9 cellular contexts compared by ENCODE assay signal in genomic region chr12:40691913-40692616, GRCh38. TPM values are rescaled to one million over a fixed set of nuclear protein-coding genes. Genes with fewer than 3 reads are reported as not detected.
A peak's percentile ranks its signal among the peaks of the same experiment; 100 is the strongest.
DNase-seq lines count a peak whose midpoint lies in the region; ATAC-seq and TF ChIP-seq lines count a peak whose summit lies in the region.
"Had no signal": no experiment of that assay in that cellular context is flagged by ENCODE, and none has a peak within 500 bp of the region (broad histone marks: within the 10 kb centered on the region; RNA-seq: fewer than 3 reads in every experiment).

TSS of gene CNTN1 (plus strand) at chr12:40692439.

- DNase-seq in NCI-H1694 treated with DMSO at 0.1 percent for 48 hours (lab: John Stamatoyannopoulos, UW) (peak; percentile 78), cerebellar cortex (ENCODE audit: low spot score) (peak; percentile 97), inferior parietal cortex (ENCODE audit: extremely low spot score) (peak; percentile 79), smooth muscle cell (lab: John Stamatoyannopoulos, UW; ENCODE audit: unreplicated experiment) (peak; percentile 9), immature natural killer cell (no peak)
- no peak for DNase-seq in activated naive CD4-positive, alpha-beta T cell treated with anti-CD3 and anti-CD28 coated beads for 36 hours

- H3K36me3 Mint-ChIP-seq in immature natural killer cell: no peaks in the 10 kb centered on the region
- H3K36me3 Mint-ChIP-seq in activated naive CD4-positive, alpha-beta T cell treated with anti-CD3 and anti-CD28 coated beads for 36 hours (ENCODE audit: low read depth): no peaks in the 10 kb centered on the region

- H3K9me3 Mint-ChIP-seq in immature natural killer cell: peaks cover 8 to 13% (median 11%) of the 10 kb centered on the region in 6 donors
- no peaks in the 10 kb centered on the region for H3K9me3 Mint-ChIP-seq in activated naive CD4-positive, alpha-beta T cell treated with anti-CD3 and anti-CD28 coated beads for 36 hours

- no peaks in the 10 kb centered on the region for H3K79me2 ChIP-seq in smooth muscle cell (ENCODE audit: low read depth)

- peak within 1 kb of the TSS; percentile 99 for H3K4me2 ChIP-seq in smooth muscle cell

- H3K36me3 ChIP-seq in smooth muscle cell (ENCODE audit: low read depth): no peaks in the 10 kb centered on the region

- no peaks in the 10 kb centered on the region for H3K4me1 Mint-ChIP-seq in immature natural killer cell
- no peaks in the 10 kb centered on the region for H3K4me1 Mint-ChIP-seq in activated naive CD4-positive, alpha-beta T cell treated with anti-CD3 and anti-CD28 coated beads for 36 hours (ENCODE audit: low read depth)

- no peaks in the 10 kb centered on the region for H3F3A ChIP-seq in smooth muscle cell (ENCODE audit: low read depth)

- no peaks in the 10 kb centered on the region for H3K9me3 ChIP-seq in smooth muscle cell (replicated peaks; ENCODE audit: low read depth)

- H3K27ac Mint-ChIP-seq in immature natural killer cell: no peak within 1 kb of the TSS
- no peak within 1 kb of the TSS for H3K27ac Mint-ChIP-seq in activated naive CD4-positive, alpha-beta T cell treated with anti-CD3 and anti-CD28 coated beads for 36 hours

- TF ChIP-seq CTCF in 22Rv1 (IDR thresholded peaks at IDR 0.05): no peak
- TF ChIP-seq CTCF in smooth muscle cell (IDR thresholded peaks at IDR 0.05; ENCODE audit: borderline replicate concordance, insufficient read depth, poor library complexity, severe bottlenecking): no peak

- H3K4me3 Mint-ChIP-seq in immature natural killer cell: no peak within 1 kb of the TSS
- no peak within 1 kb of the TSS for H3K4me3 Mint-ChIP-seq in activated naive CD4-positive, alpha-beta T cell treated with anti-CD3 and anti-CD28 coated beads for 36 hours

- CTCF ChIA-PET in activated naive CD4-positive, alpha-beta T cell treated with anti-CD3 and anti-CD28 coated beads for 36 hours (lab: Charles Lee): no interaction called here

- peaks cover 56% of the 10 kb centered on the region for H3K27me3 ChIP-seq in smooth muscle cell (ENCODE audit: low read depth)

- peaks cover 0 to 6% (median 0%) of the 10 kb centered on the region in 3 donors for H3K27me3 Mint-ChIP-seq in immature natural killer cell (ENCODE audit: low read depth in 3 of 3)
- H3K27me3 Mint-ChIP-seq in activated naive CD4-positive, alpha-beta T cell treated with anti-CD3 and anti-CD28 coated beads for 36 hours (ENCODE audit: low read depth): peaks cover 26% of the 10 kb centered on the region

- peak; percentile 54 for ATAC-seq in GM19467 (IDR thresholded peaks at IDR 0.05; ENCODE audit: unreplicated experiment)

- intact Hi-C loops in activated naive CD4-positive, alpha-beta T cell treated with anti-CD3 and anti-CD28 coated beads for 36 hours (cut with micrococcal nuclease): no loop called here

- peaks cover 6% of the 10 kb centered on the region for H3K4me1 ChIP-seq in smooth muscle cell (ENCODE audit: low read depth)

- H3K4me3 ChIP-seq in smooth muscle cell: peak within 1 kb of the TSS; percentile 69

- no peak within 1 kb of the TSS for H3K9ac ChIP-seq in smooth muscle cell (ENCODE audit: low read depth)

- H3K27ac ChIP-seq in 22Rv1 (peak within 1 kb of the TSS; percentile 10), smooth muscle cell (ENCODE audit: low read depth) (no peak within 1 kb of the TSS)
- H3K27ac ChIP-seq: C4-2B had no signal

- H2AFZ ChIP-seq in smooth muscle cell (ENCODE audit: low read depth): peak within 1 kb of the TSS; percentile 75

- H4K20me1 ChIP-seq in smooth muscle cell (ENCODE audit: low read depth): no peaks in the 10 kb centered on the region

- WGBS in smooth muscle cell (ENCODE audit: low lambda C conversion rate): 11% methylated on average over 22 of the region's 22 CpGs

RNA-seq across cellular contexts. Expression of gene CNTN1, which starts in this region (rescaled TPM):
- total RNA-seq in smooth muscle cell: 0.94 and 1.2 TPM in 2 replicates
- polyA plus RNA-seq in smooth muscle cell: 0.37 and 0.58 TPM in 2 replicates
- not detected for polyA plus RNA-seq in immature natural killer cell
- total RNA-seq in activated naive CD4-positive, alpha-beta T cell treated with anti-CD3 and anti-CD28 coated beads for 36 hours: not detected

Comparison
In these comparisons a context has a peak if more than half of its experiments do, and no peak if none do; other contexts are left out.
1. DNase-seq: peak in NCI-H1694 treated with DMSO at 0.1 percent for 48 hours (single experiment), cerebellar cortex (single experiment), inferior parietal cortex (single experiment) and smooth muscle cell (single experiment); none in immature natural killer cell (0 of 3) and activated naive CD4-positive, alpha-beta T cell treated with anti-CD3 and anti-CD28 coated beads for 36 hours (single experiment).